8 cellular contexts compared by ENCODE assay signal in genomic region chr5:78224358-78224757, GRCh38.
"Had no signal": no experiment of that assay in that cellular context is flagged by ENCODE, and none has a peak within 500 bp of the region (broad histone marks: within the 10 kb centered on the region; RNA-seq: fewer than 3 reads in every experiment).

No MANE protein-coding gene starts in this region.

- FAIRE-seq: H1, H54, HTR-8/SVneo had no signal

- DNase-seq: H9, HCEC 1CT, IMR-90, KBM-7 had no signal

- H3K4me2 ChIP-seq: GM23338 had no signal

- H3K4me3 ChIP-seq: GM23338 had no signal

- H2AFZ ChIP-seq: GM23338 had no signal

- ATAC-seq: GM23338 had no signal
